Comparison of ENCODE assay signal across 12 cellular contexts in genomic region chr10:125056161-125057132, GRCh38.
DNase-seq lines count a peak whose midpoint lies in the region; ATAC-seq and TF ChIP-seq lines count a peak whose summit lies in the region.
"Had no signal": no experiment of that assay in that cellular context is flagged by ENCODE, and none has a peak within 500 bp of the region (broad histone marks: within the 10 kb centered on the region; RNA-seq: fewer than 3 reads in every experiment).

No MANE protein-coding gene starts in this region.

- WGBS in adipose tissue, 3 donors: 74 to 76% (median 75%) methylated on average over 21 of the region's 21 CpGs
- 46 to 70% methylated on average over 2 to 7 of the region's 21 CpGs for WGBS in gastroesophageal sphincter (ENCODE audit: low coverage in 1 of 2), 2 donors

- H3K36me3 Mint-ChIP-seq in progenitor cell of endocrine pancreas (ENCODE audit: insufficient read depth): peaks cover 26% of the 10 kb centered on the region
- no peaks in the 10 kb centered on the region for H3K36me3 Mint-ChIP-seq in stimulated activated memory B cell treated with anti-CD40 and anti-IgM and Interleukin-4, amounts not matched to agents 10 μg/mL and 1 μg/mL and 100 μg/mL, for 72 hours
- H3K36me3 Mint-ChIP-seq: activated naive CD8-positive, alpha-beta T cell; CD4-positive, CD25-positive, alpha-beta regulatory T cell had no signal

- DNase-seq in progenitor cell of endocrine pancreas (ENCODE audit: low spot score, unreplicated experiment): no peak
- DNase-seq in G401 (ENCODE audit: low spot score): no peak
- DNase-seq in NCI-H345 treated with DMSO at 0.1 percent for 48 hours (lab: John Stamatoyannopoulos, UW; ENCODE audit: unreplicated experiment): no peak
- DNase-seq in stimulated activated CD4-positive, alpha-beta T cell treated with anti-CD3 and anti-CD28 coated beads, Interleukin-1b, Interleukin-23, amount 100 ng/mL, for 48 hours: no peak
- DNase-seq: CD4-positive, CD25-positive, alpha-beta regulatory T cell; stimulated activated naive CD4-positive, alpha-beta T cell had no signal

- no peak for TF ChIP-seq EP300 in gastroesophageal sphincter (IDR thresholded peaks at IDR 0.05)

- no peaks in the 10 kb centered on the region for H3K9me3 ChIP-seq in gastroesophageal sphincter

- in situ Hi-C loops in G401 (cut with HindIII; ENCODE audit: low sequenced_read_pairs): no loop called here

- no peak for TF ChIP-seq CTCF in C4-2B (conservative IDR thresholded peaks at IDR 0.05)
- no peak for TF ChIP-seq CTCF in gastroesophageal sphincter (IDR thresholded peaks at IDR 0.05)
- no peak for TF ChIP-seq CTCF in progenitor cell of endocrine pancreas (IDR thresholded peaks at IDR 0.05; ENCODE audit: unreplicated experiment)

- no peaks in the 10 kb centered on the region for H3K9me3 Mint-ChIP-seq in progenitor cell of endocrine pancreas (ENCODE audit: low read depth)
- no peaks in the 10 kb centered on the region for H3K9me3 Mint-ChIP-seq in stimulated activated memory B cell treated with anti-CD40 and anti-IgM and Interleukin-4, amounts not matched to agents 10 μg/mL and 1 μg/mL and 100 μg/mL, for 72 hours
- H3K9me3 Mint-ChIP-seq: CD4-positive, CD25-positive, alpha-beta regulatory T cell had no signal

- peak overlapping the region; percentile 83 for H3K27ac ChIP-seq in C4-2B
- H3K27ac ChIP-seq in adipose tissue (ENCODE audit: low read depth, low read length): peak overlapping the region; percentile 61
- peak overlapping the region; percentile 86 to 89 (median 88) for H3K27ac ChIP-seq in gastroesophageal sphincter

- TF ChIP-seq POLR2A in gastroesophageal sphincter (IDR thresholded peaks at IDR 0.05): no peak

- H3K4me1 ChIP-seq in gastroesophageal sphincter: peaks cover 15 to 96% (median 69%) of the 10 kb centered on the region in 3 donors

- peaks cover 68% of the 10 kb centered on the region for H3K4me1 Mint-ChIP-seq in progenitor cell of endocrine pancreas (ENCODE audit: low read depth)
- H3K4me1 Mint-ChIP-seq in stimulated activated memory B cell treated with anti-CD40 and anti-IgM and Interleukin-4, amounts not matched to agents 10 μg/mL and 1 μg/mL and 100 μg/mL, for 72 hours: peaks cover 11% of the 10 kb centered on the region
- H3K4me1 Mint-ChIP-seq: CD4-positive, CD25-positive, alpha-beta regulatory T cell had no signal

- no peak overlapping the region for H3K4me3 ChIP-seq in gastroesophageal sphincter

- H3K27ac Mint-ChIP-seq in progenitor cell of endocrine pancreas: peak overlapping the region; percentile 99
- no peak overlapping the region for H3K27ac Mint-ChIP-seq in stimulated activated memory B cell treated with anti-CD40 and anti-IgM and Interleukin-4, amounts not matched to agents 10 μg/mL and 1 μg/mL and 100 μg/mL, for 72 hours
- H3K27ac Mint-ChIP-seq: activated naive CD8-positive, alpha-beta T cell had no signal

- no peaks in the 10 kb centered on the region for H3K36me3 ChIP-seq in gastroesophageal sphincter

- peak overlapping the region; percentile 24 for H3K4me3 Mint-ChIP-seq in progenitor cell of endocrine pancreas (ENCODE audit: low read depth)
- H3K4me3 Mint-ChIP-seq in stimulated activated memory B cell treated with anti-CD40 and anti-IgM and Interleukin-4, amounts not matched to agents 10 μg/mL and 1 μg/mL and 100 μg/mL, for 72 hours: no peak overlapping the region
- H3K4me3 Mint-ChIP-seq: activated naive CD8-positive, alpha-beta T cell had no signal

- H3K27me3 ChIP-seq in gastroesophageal sphincter: no peaks in the 10 kb centered on the region

- no peak for ATAC-seq in gastroesophageal sphincter
- no peak for ATAC-seq in stimulated activated memory B cell treated with anti-CD40 and anti-IgM and Interleukin-4, amounts not matched to agents 10 μg/mL and 1 μg/mL and 100 μg/mL, for 72 hours
- ATAC-seq: activated CD4-positive, CD25-positive, alpha-beta regulatory T cell treated with anti-CD3 and anti-CD28 coated beads, Interleukin-2, amount 50 U/mL, for 24 hours had no signal

- H3K27me3 Mint-ChIP-seq in progenitor cell of endocrine pancreas: no peaks in the 10 kb centered on the region
- peaks cover 97% of the 10 kb centered on the region for H3K27me3 Mint-ChIP-seq in stimulated activated memory B cell treated with anti-CD40 and anti-IgM and Interleukin-4, amounts not matched to agents 10 μg/mL and 1 μg/mL and 100 μg/mL, for 72 hours
